In the genomic region with DNA sequence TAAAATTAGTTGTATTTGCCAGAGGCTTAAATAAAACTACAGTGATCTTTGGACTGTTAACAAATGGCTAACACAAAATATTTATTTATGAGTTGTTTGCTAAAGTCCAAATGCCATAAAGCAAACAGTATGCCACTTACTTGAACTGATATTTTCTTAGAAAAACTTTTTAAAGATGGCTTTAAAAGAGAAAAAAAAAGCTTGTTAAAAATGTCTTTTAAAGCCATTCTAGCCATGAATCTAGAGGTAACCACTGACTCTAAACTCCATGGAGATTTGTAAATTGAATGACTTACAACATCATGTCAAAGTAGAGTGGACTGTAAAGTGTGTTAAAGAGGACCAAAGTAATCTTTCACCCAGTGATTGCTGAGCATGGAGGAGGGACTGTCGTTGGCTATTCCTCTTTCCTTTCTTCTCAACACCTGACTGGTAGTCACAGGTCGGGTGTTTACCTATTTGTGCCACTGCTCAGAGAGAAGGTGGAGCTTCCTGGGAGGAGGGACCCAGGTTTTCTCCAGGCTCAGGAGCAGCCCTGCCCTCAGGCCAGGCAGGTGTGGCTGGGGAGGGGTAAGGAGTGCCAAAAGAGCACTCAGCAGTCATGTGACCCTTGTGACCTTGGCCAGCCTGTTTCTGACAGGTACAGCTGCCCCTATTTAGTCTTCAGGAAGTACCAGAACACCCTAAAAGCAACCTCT, we compare ENCODE assay signal across 1 cellular context.
TF ChIP-seq lines count a peak whose summit lies in the region.

No MANE protein-coding gene starts in this region.

TF ChIP-seq in HepG2, 621 proteins besides CTCF, POLR2A, EP300 and RAD21 (continued from another document and continues in another):
- TF ChIP-seq, protein P1, sequence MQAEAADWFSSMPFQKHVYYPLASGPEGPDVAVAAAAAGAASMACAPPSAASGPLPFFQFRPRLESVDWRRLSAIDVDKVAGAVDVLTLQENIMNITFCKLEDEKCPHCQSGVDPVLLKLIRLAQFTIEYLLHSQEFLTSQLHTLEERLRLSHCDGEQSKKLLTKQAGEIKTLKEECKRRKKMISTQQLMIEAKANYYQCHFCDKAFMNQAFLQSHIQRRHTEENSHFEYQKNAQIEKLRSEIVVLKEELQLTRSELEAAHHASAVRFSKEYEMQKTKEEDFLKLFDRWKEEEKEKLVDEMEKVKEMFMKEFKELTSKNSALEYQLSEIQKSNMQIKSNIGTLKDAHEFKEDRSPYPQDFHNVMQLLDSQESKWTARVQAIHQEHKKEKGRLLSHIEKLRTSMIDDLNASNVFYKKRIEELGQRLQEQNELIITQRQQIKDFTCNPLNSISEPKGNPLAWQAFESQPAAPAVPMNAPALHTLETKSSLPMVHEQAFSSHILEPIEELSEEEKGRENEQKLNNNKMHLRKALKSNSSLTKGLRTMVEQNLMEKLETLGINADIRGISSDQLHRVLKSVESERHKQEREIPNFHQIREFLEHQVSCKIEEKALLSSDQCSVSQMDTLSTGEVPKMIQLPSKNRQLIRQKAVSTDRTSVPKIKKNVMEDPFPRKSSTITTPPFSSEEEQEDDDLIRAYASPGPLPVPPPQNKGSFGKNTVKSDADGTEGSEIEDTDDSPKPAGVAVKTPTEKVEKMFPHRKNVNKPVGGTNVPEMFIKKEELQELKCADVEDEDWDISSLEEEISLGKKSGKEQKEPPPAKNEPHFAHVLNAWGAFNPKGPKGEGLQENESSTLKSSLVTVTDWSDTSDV (CRISPR knock-in tag; IDR thresholded peaks at IDR 0.05) = no peak
- no peak for TF ChIP-seq ZNF256 (CRISPR knock-in tag; conservative IDR thresholded peaks at IDR 0.05)
- no peak for TF ChIP-seq ZNF556 (CRISPR knock-in tag; IDR thresholded peaks at IDR 0.05; ENCODE audit: borderline replicate concordance)
- no peak for TF ChIP-seq ZNF326 (CRISPR knock-in tag; IDR thresholded peaks at IDR 0.05; ENCODE audit: borderline replicate concordance)
- TF ChIP-seq EHMT2 (IDR thresholded peaks at IDR 0.05; ENCODE audit: borderline replicate concordance, low read depth, low read length) = no peak
- TF ChIP-seq CHD4 (IDR thresholded peaks at IDR 0.05; ENCODE audit: borderline replicate concordance, low read length) = no peak; the same call in 1 of the 2 replicates
- no peak for TF ChIP-seq ZFYVE20 (CRISPR knock-in tag; IDR thresholded peaks at IDR 0.05; ENCODE audit: borderline replicate concordance, low read depth)
- TF ChIP-seq ZNF44 (CRISPR knock-in tag; IDR thresholded peaks at IDR 0.05) = no peak
- no peak for TF ChIP-seq AKAP8 (CRISPR knock-in tag; IDR thresholded peaks at IDR 0.05)
- TF ChIP-seq ZBTB20 (CRISPR knock-in tag; IDR thresholded peaks at IDR 0.05; ENCODE audit: borderline replicate concordance, low read depth) = peak; percentile 57; the same call in 1 of the 2 replicates
- TF ChIP-seq AGO1 (IDR thresholded peaks at IDR 0.05; ENCODE audit: low read depth, low read length, poor library complexity, severe bottlenecking) = no peak
- TF ChIP-seq ZNF549 (CRISPR knock-in tag; IDR thresholded peaks at IDR 0.05) = no peak
- no peak; the same call in 1 of the 2 replicates for TF ChIP-seq KDM5A (IDR thresholded peaks at IDR 0.05; ENCODE audit: borderline replicate concordance, low read length)
- TF ChIP-seq, protein P2, sequence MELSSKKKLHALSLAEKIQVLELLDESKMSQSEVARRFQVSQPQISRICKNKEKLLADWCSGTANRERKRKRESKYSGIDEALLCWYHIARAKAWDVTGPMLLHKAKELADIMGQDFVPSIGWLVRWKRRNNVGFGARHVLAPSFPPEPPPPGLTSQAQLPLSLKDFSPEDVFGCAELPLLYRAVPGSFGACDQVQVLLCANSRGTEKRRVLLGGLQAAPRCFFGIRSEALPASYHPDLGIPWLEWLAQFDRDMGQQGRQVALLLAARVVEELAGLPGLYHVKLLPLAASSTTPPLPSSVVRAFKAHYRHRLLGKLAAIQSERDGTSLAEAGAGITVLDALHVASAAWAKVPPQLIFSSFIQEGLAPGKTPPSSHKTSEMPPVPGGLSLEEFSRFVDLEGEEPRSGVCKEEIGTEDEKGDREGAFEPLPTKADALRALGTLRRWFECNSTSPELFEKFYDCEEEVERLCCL (CRISPR knock-in tag; IDR thresholded peaks at IDR 0.05; ENCODE audit: borderline replicate concordance) = no peak
- TF ChIP-seq MZF1 (CRISPR knock-in tag; IDR thresholded peaks at IDR 0.05; ENCODE audit: borderline replicate concordance) = 0 out of 2 replicates have a peak, but pooled peaks have one; percentile 64
- TF ChIP-seq CC2D1A (CRISPR knock-in tag; IDR thresholded peaks at IDR 0.05) = no peak
- TF ChIP-seq SPEN (CRISPR knock-in tag; IDR thresholded peaks at IDR 0.05; ENCODE audit: low read depth) = no peak
- TF ChIP-seq ZNF792 (CRISPR knock-in tag; IDR thresholded peaks at IDR 0.05) = no peak
- TF ChIP-seq, protein P3, sequence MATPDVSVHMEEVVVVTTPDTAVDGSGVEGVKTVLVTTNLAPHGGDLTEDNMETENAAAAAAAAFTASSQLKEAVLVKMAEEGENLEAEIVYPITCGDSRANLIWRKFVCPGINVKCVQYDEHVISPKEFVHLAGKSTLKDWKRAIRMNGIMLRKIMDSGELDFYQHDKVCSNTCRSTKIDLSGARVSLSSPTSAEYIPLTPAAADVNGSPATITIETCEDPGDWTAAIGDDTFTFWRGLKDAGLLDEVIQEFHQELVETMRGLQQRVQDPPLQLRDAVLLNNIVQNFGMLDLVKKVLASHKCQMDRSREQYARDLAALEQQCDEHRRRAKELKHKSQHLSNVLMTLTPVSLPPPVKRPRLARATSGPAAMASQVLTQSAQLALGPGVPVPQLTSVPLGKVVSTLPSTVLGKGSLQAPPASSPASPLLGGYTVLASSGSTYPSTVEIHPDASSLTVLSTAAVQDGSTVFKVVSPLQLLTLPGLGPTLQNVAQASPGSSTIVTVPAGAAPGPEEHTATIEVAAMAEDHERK (CRISPR knock-in tag; IDR thresholded peaks at IDR 0.05; ENCODE audit: low read depth) = no peak
- TF ChIP-seq ZFX (CRISPR knock-in tag; IDR thresholded peaks at IDR 0.05; ENCODE audit: low read depth) = no peak
- TF ChIP-seq ZFP82 (CRISPR knock-in tag; IDR thresholded peaks at IDR 0.05; ENCODE audit: borderline replicate concordance) = no peak
- TF ChIP-seq ZNF143 (CRISPR knock-in tag; IDR thresholded peaks at IDR 0.05) = no peak
- no peak for TF ChIP-seq ZNF674 (CRISPR knock-in tag; IDR thresholded peaks at IDR 0.05; ENCODE audit: low read depth)
- TF ChIP-seq, protein P4, sequence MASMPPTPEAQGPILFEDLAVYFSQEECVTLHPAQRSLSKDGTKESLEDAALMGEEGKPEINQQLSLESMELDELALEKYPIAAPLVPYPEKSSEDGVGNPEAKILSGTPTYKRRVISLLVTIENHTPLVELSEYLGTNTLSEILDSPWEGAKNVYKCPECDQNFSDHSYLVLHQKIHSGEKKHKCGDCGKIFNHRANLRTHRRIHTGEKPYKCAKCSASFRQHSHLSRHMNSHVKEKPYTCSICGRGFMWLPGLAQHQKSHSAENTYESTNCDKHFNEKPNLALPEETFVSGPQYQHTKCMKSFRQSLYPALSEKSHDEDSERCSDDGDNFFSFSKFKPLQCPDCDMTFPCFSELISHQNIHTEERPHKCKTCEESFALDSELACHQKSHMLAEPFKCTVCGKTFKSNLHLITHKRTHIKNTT (CRISPR knock-in tag; IDR thresholded peaks at IDR 0.05) = no peak
- TF ChIP-seq PAWR (CRISPR knock-in tag; IDR thresholded peaks at IDR 0.05; ENCODE audit: borderline replicate concordance) = no peak
- TF ChIP-seq ZNF713 (CRISPR knock-in tag; IDR thresholded peaks at IDR 0.05) = no peak
- no peak for TF ChIP-seq ZNF883 (CRISPR knock-in tag; IDR thresholded peaks at IDR 0.05; ENCODE audit: not compliant biosample characterization)
- TF ChIP-seq, protein P5, sequence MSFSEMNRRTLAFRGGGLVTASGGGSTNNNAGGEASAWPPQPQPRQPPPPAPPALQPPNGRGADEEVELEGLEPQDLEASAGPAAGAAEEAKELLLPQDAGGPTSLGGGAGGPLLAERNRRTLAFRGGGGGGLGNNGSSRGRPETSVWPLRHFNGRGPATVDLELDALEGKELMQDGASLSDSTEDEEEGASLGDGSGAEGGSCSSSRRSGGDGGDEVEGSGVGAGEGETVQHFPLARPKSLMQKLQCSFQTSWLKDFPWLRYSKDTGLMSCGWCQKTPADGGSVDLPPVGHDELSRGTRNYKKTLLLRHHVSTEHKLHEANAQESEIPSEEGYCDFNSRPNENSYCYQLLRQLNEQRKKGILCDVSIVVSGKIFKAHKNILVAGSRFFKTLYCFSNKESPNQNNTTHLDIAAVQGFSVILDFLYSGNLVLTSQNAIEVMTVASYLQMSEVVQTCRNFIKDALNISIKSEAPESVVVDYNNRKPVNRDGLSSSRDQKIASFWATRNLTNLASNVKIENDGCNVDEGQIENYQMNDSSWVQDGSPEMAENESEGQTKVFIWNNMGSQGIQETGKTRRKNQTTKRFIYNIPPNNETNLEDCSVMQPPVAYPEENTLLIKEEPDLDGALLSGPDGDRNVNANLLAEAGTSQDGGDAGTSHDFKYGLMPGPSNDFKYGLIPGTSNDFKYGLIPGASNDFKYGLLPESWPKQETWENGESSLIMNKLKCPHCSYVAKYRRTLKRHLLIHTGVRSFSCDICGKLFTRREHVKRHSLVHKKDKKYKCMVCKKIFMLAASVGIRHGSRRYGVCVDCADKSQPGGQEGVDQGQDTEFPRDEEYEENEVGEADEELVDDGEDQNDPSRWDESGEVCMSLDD (CRISPR knock-in tag; IDR thresholded peaks at IDR 0.05; ENCODE audit: borderline replicate concordance) = no peak
- TF ChIP-seq, protein P6, sequence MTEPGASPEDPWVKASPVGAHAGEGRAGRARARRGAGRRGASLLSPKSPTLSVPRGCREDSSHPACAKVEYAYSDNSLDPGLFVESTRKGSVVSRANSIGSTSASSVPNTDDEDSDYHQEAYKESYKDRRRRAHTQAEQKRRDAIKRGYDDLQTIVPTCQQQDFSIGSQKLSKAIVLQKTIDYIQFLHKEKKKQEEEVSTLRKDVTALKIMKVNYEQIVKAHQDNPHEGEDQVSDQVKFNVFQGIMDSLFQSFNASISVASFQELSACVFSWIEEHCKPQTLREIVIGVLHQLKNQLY (CRISPR knock-in tag; IDR thresholded peaks at IDR 0.05) = no peak
- TF ChIP-seq RBM22 (optimal IDR thresholded peaks at IDR 0.05; ENCODE audit: low read length) = no peak
- no peak for TF ChIP-seq SIX4 (CRISPR knock-in tag; IDR thresholded peaks at IDR 0.05)
- TF ChIP-seq, protein P7, sequence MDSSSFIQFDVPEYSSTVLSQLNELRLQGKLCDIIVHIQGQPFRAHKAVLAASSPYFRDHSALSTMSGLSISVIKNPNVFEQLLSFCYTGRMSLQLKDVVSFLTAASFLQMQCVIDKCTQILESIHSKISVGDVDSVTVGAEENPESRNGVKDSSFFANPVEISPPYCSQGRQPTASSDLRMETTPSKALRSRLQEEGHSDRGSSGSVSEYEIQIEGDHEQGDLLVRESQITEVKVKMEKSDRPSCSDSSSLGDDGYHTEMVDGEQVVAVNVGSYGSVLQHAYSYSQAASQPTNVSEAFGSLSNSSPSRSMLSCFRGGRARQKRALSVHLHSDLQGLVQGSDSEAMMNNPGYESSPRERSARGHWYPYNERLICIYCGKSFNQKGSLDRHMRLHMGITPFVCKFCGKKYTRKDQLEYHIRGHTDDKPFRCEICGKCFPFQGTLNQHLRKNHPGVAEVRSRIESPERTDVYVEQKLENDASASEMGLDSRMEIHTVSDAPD (CRISPR knock-in tag; IDR thresholded peaks at IDR 0.05) = no peak
- no peak for TF ChIP-seq ZNF33B (CRISPR knock-in tag; IDR thresholded peaks at IDR 0.05)
- no peak for TF ChIP-seq NFE2L2 (IDR thresholded peaks at IDR 0.05; ENCODE audit: low read length)
- TF ChIP-seq, protein P8, sequence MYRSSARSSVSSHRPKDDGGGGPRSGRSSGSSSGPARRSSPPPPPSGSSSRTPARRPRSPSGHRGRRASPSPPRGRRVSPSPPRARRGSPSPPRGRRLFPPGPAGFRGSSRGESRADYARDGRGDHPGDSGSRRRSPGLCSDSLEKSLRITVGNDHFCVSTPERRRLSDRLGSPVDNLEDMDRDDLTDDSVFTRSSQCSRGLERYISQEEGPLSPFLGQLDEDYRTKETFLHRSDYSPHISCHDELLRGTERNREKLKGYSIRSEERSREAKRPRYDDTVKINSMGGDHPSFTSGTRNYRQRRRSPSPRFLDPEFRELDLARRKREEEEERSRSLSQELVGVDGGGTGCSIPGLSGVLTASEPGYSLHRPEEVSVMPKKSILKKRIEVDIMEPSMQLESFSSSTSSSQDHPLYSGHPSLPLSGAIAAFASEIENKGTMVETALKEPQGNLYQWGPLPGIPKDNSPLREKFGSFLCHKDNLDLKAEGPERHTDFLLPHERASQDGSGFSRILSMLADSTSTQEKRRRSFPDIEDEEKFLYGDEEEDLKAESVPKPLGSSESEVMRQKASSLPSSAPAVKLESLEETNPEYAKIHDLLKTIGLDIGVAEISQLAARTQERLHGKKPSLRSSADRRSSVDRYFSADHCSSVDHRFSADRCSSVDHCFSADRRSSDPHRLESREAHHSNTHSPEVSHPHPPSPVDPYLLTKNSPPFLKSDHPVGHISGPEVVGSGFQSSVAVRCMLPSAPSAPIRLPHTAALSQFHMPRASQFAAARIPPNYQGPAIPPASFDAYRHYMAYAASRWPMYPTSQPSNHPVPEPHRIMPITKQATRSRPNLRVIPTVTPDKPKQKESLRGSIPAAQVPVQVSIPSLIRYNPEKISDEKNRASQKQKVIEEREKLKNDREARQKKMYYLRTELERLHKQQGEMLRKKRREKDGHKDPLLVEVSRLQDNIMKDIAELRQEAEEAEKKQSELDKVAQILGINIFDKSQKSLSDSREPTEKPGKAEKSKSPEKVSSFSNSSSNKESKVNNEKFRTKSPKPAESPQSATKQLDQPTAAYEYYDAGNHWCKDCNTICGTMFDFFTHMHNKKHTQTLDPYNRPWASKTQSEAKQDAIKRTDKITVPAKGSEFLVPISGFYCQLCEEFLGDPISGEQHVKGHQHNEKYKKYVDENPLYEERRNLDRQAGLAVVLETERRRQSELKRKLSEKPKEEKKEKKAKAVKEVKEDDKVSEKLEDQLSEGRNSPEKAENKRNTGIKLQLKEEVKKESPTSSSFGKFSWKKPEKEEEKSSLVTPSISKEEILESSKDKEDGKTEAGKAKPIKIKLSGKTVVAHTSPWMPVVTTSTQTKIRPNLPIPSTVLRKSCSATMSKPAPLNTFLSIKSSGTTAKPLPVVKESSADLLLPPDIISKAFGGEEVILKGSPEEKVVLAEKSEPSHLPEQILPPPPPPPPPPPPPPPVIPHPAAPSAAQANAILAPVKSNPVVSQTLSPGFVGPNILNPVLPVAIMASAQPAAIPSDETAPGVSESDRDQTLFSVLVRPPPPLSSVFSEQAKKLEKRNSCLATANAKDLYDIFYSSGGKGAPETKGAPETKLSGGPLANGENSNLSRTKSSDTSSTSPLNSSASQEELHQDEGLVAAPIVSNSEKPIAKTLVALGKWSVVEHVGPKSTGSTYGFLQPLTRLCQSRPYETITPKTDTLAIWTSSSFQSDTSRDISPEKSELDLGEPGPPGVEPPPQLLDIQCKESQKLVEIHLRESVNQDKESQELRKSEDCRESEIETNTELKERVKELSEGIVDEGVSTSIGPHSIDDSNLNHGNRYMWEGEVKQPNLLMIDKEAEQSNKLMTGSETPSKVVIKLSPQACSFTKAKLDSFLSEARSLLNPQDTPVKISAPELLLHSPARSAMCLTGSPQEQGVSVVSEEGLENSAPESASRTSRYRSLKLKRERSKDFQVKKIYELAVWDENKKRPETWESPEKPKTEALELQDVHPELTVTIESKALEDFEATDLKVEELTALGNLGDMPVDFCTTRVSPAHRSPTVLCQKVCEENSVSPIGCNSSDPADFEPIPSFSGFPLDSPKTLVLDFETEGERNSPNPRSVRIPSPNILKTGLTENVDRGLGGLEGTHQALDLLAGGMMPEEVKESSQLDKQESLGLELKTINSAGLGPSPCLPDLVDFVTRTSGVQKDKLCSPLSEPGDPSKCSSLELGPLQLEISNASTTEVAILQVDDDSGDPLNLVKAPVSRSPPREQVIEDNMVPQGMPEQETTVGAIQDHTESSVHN (CRISPR knock-in tag; IDR thresholded peaks at IDR 0.05) = no peak
- no peak for TF ChIP-seq NR2F2 (IDR thresholded peaks at IDR 0.05; ENCODE audit: borderline replicate concordance, low read depth)
- no peak for TF ChIP-seq ZNF432 (CRISPR knock-in tag; IDR thresholded peaks at IDR 0.05; ENCODE audit: borderline replicate concordance)
